Comparison of ENCODE assay signal across 1 cellular context in the genomic region with DNA sequence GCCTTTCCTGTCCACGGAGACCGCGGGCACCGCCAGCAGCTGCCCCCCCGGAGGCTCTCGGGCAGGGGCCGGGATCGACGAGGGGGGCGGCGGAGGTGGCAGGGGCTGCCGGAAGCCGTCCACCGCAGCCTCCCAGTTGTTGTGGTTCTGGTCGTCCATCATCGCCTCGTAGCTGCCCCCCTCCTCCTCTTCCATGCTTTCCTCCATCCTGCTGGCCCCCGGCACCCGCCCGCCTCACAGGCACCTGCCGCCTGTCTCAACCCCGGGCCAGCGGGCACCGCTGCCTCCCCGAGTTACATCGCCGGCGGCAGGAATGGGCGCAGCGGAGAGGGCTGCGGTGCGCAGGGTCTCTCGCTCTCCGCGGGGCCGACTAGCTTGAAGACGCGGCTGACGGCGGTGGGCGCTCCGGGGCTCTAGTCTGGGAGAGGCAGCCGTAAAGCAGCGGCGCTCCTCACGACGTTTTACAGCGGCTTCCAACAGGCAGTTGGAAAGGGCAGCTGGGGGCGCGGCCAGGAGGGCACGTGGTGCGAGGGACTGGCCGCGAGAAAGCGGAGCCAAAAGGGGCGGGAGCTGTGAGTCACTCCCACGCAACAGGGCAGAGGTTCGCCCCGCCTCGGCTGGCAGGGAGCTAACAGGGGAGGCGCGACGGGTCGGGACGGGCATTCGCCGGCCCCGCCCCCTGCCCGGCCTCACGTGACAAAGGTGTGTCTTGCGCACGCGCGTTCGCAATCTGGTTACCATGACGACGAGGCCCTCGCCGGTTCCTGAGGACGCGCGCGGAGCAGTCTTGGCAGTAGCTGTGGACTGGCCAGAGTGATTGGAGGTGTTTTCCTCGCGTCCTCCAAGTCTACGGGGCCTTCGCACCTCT.
TF ChIP-seq lines count a peak whose summit lies in the region.

A gene (minus strand): TSS at position 415 of the 868 bp plus-strand sequence. CDS start 208 bp downstream, at position 207.

TF ChIP-seq in GM12878, 131 proteins besides CTCF, POLR2A, EP300 and RAD21 (continued from another document):
- TF ChIP-seq, protein P1, sequence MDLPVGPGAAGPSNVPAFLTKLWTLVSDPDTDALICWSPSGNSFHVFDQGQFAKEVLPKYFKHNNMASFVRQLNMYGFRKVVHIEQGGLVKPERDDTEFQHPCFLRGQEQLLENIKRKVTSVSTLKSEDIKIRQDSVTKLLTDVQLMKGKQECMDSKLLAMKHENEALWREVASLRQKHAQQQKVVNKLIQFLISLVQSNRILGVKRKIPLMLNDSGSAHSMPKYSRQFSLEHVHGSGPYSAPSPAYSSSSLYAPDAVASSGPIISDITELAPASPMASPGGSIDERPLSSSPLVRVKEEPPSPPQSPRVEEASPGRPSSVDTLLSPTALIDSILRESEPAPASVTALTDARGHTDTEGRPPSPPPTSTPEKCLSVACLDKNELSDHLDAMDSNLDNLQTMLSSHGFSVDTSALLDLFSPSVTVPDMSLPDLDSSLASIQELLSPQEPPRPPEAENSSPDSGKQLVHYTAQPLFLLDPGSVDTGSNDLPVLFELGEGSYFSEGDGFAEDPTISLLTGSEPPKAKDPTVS (IDR thresholded peaks at IDR 0.05; ENCODE audit: low read depth, low read length) = no peak
- TF ChIP-seq, protein P2, sequence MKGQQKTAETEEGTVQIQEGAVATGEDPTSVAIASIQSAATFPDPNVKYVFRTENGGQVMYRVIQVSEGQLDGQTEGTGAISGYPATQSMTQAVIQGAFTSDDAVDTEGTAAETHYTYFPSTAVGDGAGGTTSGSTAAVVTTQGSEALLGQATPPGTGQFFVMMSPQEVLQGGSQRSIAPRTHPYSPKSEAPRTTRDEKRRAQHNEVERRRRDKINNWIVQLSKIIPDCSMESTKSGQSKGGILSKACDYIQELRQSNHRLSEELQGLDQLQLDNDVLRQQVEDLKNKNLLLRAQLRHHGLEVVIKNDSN (IDR thresholded peaks at IDR 0.05; ENCODE audit: borderline replicate concordance, extremely low read length, insufficient read depth, low read depth, low read length) = peak; percentile 99
- no peak for TF ChIP-seq PAX5 (IDR thresholded peaks at IDR 0.05; ENCODE audit: borderline replicate concordance, low read depth, low read length)
- TF ChIP-seq DPF2 (IDR thresholded peaks at IDR 0.05) = peak; percentile 53
- TF ChIP-seq, protein P3, sequence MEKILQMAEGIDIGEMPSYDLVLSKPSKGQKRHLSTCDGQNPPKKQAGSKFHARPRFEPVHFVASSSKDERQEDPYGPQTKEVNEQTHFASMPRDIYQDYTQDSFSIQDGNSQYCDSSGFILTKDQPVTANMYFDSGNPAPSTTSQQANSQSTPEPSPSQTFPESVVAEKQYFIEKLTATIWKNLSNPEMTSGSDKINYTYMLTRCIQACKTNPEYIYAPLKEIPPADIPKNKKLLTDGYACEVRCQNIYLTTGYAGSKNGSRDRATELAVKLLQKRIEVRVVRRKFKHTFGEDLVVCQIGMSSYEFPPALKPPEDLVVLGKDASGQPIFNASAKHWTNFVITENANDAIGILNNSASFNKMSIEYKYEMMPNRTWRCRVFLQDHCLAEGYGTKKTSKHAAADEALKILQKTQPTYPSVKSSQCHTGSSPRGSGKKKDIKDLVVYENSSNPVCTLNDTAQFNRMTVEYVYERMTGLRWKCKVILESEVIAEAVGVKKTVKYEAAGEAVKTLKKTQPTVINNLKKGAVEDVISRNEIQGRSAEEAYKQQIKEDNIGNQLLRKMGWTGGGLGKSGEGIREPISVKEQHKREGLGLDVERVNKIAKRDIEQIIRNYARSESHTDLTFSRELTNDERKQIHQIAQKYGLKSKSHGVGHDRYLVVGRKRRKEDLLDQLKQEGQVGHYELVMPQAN (conservative IDR thresholded peaks at IDR 0.05) = peak; percentile 52
- TF ChIP-seq NR2F1 (conservative IDR thresholded peaks at IDR 0.05) = peak; percentile 69
- TF ChIP-seq NRF1 (conservative IDR thresholded peaks at IDR 0.05; ENCODE audit: low read depth, low read length) = peak; percentile 83
- no peak for TF ChIP-seq SMAD1 (IDR thresholded peaks at IDR 0.05; ENCODE audit: low read depth, partially characterized antibody)
- TF ChIP-seq, protein P4, sequence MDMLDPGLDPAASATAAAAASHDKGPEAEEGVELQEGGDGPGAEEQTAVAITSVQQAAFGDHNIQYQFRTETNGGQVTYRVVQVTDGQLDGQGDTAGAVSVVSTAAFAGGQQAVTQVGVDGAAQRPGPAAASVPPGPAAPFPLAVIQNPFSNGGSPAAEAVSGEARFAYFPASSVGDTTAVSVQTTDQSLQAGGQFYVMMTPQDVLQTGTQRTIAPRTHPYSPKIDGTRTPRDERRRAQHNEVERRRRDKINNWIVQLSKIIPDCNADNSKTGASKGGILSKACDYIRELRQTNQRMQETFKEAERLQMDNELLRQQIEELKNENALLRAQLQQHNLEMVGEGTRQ (IDR thresholded peaks at IDR 0.05; ENCODE audit: borderline replicate concordance, low read depth, low read length) = peak; percentile 96
- no peak for TF ChIP-seq SIX5 (IDR thresholded peaks at IDR 0.05; ENCODE audit: low read depth, low read length, severe bottlenecking)
- TF ChIP-seq RUNX3 (IDR thresholded peaks at IDR 0.05; ENCODE audit: low read length) = peak; percentile 48
- TF ChIP-seq, protein P5, sequence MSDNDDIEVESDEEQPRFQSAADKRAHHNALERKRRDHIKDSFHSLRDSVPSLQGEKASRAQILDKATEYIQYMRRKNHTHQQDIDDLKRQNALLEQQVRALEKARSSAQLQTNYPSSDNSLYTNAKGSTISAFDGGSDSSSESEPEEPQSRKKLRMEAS (IDR thresholded peaks at IDR 0.05; ENCODE audit: low read depth, low read length) = peak; percentile 98
- peak; percentile 84 for TF ChIP-seq SP1 (IDR thresholded peaks at IDR 0.05; ENCODE audit: low read depth, low read length)
- TF ChIP-seq TARDBP (IDR thresholded peaks at IDR 0.05; ENCODE audit: borderline replicate concordance) = 0 out of 2 replicates have a peak, but pooled peaks have one; percentile 4
- TF ChIP-seq, protein P6, sequence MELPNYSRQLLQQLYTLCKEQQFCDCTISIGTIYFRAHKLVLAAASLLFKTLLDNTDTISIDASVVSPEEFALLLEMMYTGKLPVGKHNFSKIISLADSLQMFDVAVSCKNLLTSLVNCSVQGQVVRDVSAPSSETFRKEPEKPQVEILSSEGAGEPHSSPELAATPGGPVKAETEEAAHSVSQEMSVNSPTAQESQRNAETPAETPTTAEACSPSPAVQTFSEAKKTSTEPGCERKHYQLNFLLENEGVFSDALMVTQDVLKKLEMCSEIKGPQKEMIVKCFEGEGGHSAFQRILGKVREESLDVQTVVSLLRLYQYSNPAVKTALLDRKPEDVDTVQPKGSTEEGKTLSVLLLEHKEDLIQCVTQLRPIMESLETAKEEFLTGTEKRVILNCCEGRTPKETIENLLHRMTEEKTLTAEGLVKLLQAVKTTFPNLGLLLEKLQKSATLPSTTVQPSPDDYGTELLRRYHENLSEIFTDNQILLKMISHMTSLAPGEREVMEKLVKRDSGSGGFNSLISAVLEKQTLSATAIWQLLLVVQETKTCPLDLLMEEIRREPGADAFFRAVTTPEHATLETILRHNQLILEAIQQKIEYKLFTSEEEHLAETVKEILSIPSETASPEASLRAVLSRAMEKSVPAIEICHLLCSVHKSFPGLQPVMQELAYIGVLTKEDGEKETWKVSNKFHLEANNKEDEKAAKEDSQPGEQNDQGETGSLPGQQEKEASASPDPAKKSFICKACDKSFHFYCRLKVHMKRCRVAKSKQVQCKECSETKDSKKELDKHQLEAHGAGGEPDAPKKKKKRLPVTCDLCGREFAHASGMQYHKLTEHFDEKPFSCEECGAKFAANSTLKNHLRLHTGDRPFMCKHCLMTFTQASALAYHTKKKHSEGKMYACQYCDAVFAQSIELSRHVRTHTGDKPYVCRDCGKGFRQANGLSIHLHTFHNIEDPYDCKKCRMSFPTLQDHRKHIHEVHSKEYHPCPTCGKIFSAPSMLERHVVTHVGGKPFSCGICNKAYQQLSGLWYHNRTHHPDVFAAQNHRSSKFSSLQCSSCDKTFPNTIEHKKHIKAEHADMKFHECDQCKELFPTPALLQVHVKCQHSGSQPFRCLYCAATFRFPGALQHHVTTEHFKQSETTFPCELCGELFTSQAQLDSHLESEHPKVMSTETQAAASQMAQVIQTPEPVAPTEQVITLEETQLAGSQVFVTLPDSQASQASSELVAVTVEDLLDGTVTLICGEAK (IDR thresholded peaks at IDR 0.05; ENCODE audit: borderline replicate concordance) = no peak
- no peak for TF ChIP-seq ZNF24 (IDR thresholded peaks at IDR 0.05)
- TF ChIP-seq EED (IDR thresholded peaks at IDR 0.05; ENCODE audit: low read depth) = no peak
- no peak for TF ChIP-seq SREBF2 (IDR thresholded peaks at IDR 0.05; ENCODE audit: low read length)
